Comparison of ENCODE assay signal across 9 cellular contexts in genomic region chr11:133004369-133004768, GRCh38.
"Had no signal": no experiment of that assay in that cellular context is flagged by ENCODE, and none has a peak within 500 bp of the region (broad histone marks: within the 10 kb centered on the region; RNA-seq: fewer than 3 reads in every experiment).

No MANE protein-coding gene starts in this region.

- H3K27ac Mint-ChIP-seq: GM23338, HFFc6 had no signal

- H2AFZ ChIP-seq: GM23338 had no signal

- H3K27ac ChIP-seq: HL-60, KMS-11 had no signal

- H3K4me3 Mint-ChIP-seq: GM23338, HFFc6 had no signal

- H3K4me1 ChIP-seq: HAP-1 had no signal

- H3K36me3 ChIP-seq: HAP-1 had no signal

- H3K4me2 ChIP-seq: GM23338, KMS-11 had no signal

- H3K9me3 ChIP-seq: HAP-1 had no signal

- H3K9ac ChIP-seq: KMS-11 had no signal

- ATAC-seq: GM23338, HCT116, HepG2, K562 had no signal

- H3K4me3 ChIP-seq: GM23338, HAP-1, K562 had no signal

- DNase-seq: H7, HFFc6 had no signal
